ENCODE assay signal across 1 cellular context in genomic region chr4:156998500-156999174, GRCh38.
TF ChIP-seq lines count a peak whose summit lies in the region.

No MANE protein-coding gene starts in this region.

TF ChIP-seq in WTC11, 78 proteins besides CTCF, POLR2A, EP300 and RAD21 (continued from another document):
- TF ChIP-seq ZNF532 (CRISPR knock-in tag; IDR thresholded peaks at IDR 0.05; ENCODE audit: borderline replicate concordance) (no peak), AFF4 (CRISPR knock-in tag; IDR thresholded peaks at IDR 0.05; ENCODE audit: borderline replicate concordance) (no peak), MXD4 (CRISPR knock-in tag; IDR thresholded peaks at IDR 0.05; ENCODE audit: borderline replicate concordance) (no peak), RELA (CRISPR knock-in tag; IDR thresholded peaks at IDR 0.05; ENCODE audit: borderline replicate concordance) (no peak), CDX4 (CRISPR knock-in tag; IDR thresholded peaks at IDR 0.05; ENCODE audit: borderline replicate concordance) (no peak), NFE2L1 (CRISPR knock-in tag; IDR thresholded peaks at IDR 0.05) (no peak), KAT7 (CRISPR knock-in tag; IDR thresholded peaks at IDR 0.05; ENCODE audit: borderline replicate concordance) (no peak), FOXJ3 (CRISPR knock-in tag; IDR thresholded peaks at IDR 0.05; ENCODE audit: borderline replicate concordance) (no peak), SP1 (CRISPR knock-in tag; conservative IDR thresholded peaks at IDR 0.05) (no peak), ELF4 (CRISPR knock-in tag; IDR thresholded peaks at IDR 0.05; ENCODE audit: low read depth) (no peak)
